8 cellular contexts compared by ENCODE assay signal in the genomic region with DNA sequence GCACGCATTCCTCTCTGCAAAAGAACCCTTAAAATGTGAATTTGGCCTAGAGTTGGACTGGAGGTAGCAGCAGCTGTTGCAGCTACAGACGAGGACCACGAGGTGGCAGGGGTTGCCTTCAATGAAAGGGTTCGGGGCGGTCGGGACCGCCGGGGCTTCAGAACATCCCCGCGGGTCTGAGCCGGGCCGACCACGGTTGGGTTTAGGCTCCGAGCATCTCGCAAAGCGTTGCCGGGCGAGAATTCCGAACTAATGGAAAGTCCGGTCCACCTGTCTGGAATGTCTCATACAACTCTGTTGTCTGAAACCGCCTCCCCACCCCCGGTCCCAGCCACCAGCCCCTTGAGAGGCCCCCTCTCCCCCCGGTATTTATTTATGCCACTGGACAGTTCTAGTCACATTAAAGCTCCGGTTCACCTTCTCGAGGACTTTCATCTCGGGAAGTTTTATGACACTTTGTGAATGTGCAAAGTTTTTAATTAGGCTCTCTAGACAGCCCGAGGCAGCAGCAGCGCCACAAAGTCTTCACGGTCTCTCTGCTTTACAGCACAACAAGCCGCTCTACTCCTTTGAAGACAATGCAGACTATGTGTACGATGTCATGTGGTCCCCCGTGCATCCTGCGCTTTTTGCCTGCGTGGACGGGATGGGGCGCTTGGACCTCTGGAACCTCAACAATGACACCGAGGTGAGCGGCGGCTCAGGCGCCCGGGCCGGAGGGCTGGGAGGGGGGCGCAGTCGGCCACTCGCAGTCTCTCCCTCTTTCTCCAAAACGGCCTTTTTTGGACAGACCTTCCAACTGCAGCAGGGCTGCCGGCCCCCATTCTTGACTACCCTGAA.
DNase-seq lines count a peak whose midpoint lies in the region; ATAC-seq and TF ChIP-seq lines count a peak whose summit lies in the region.

No MANE protein-coding gene starts in this region.

- peak overlapping the region; percentile 54 for H3K27ac ChIP-seq in A673 (ENCODE audit: low read depth, low read length, poor library complexity, severe bottlenecking)

- BruUV-seq in A673 (replicated peaks; lab: Mats Ljungman, UMichigan): no TSS peak

- peaks cover 1% of the 10 kb centered on the region for H3K36me3 Mint-ChIP-seq in chondrocyte (ENCODE audit: low read depth)

- CTCF ChIA-PET in A673 (lab: Charles Lee): interaction anchor here (0.6 to 1.0 kb wide), 2 partner anchors 344 to 952 kb away, joined by 7 to 10 read pairs; no protein-coding TSS in a partner anchor

- H3K36me3 ChIP-seq in A673 (ENCODE audit: insufficient read depth, low read length, poor library complexity, severe bottlenecking): no peaks in the 10 kb centered on the region

- POLR2A ChIA-PET in A673 (lab: Charles Lee; ENCODE audit: low non-redundant PET): no interaction called here

- no peaks in the 10 kb centered on the region for H3K27me3 Mint-ChIP-seq in chondrocyte (ENCODE audit: low read depth)

- H3K27me3 ChIP-seq in A673 (replicated peaks; ENCODE audit: insufficient read depth, low read depth, low read length, poor library complexity): no peaks in the 10 kb centered on the region

- H3K4me3 ChIP-seq in A673 (ENCODE audit: low read depth, low read length, poor library complexity, severe bottlenecking): peak overlapping the region; percentile 61

- ATAC-seq in GM18519 (IDR thresholded peaks at IDR 0.05; ENCODE audit: low FRiP score, unreplicated experiment) (peak; percentile 76), HG03095 (IDR thresholded peaks at IDR 0.05; ENCODE audit: unreplicated experiment) (peak; percentile 73)

- H3K4me1 ChIP-seq in A673 (ENCODE audit: insufficient read depth, low read length, poor library complexity, severe bottlenecking): peaks cover 27% of the 10 kb centered on the region

- H3K9me3 Mint-ChIP-seq in chondrocyte (ENCODE audit: low read depth): no peaks in the 10 kb centered on the region

- H3K4me3 Mint-ChIP-seq in chondrocyte (ENCODE audit: unreplicated experiment): peak overlapping the region; percentile 83

- TF ChIP-seq CTCF in A673 (conservative IDR thresholded peaks at IDR 0.05; ENCODE audit: low read depth, low read length) (peak; percentile 95), chondrocyte (IDR thresholded peaks at IDR 0.05) (peak; percentile 99)

- no peaks in the 10 kb centered on the region for H3K9me3 ChIP-seq in A673 (ENCODE audit: low read depth, low read length, poor library complexity, severe bottlenecking)

- peak; percentile 88 for DNase-seq in A673 (ENCODE audit: low spot score)
- peak; percentile 79 for DNase-seq in NCI-H2171 treated with DMSO at 0.1 percent for 48 hours (lab: John Stamatoyannopoulos, UW)
- peak; percentile 38 for DNase-seq in activated CD4-positive, CD25-positive, alpha-beta regulatory T cell treated with anti-CD3 and anti-CD28 coated beads, Interleukin-2, amount 50 U/mL, for 72 hours
- no peak for DNase-seq in chondrocyte (ENCODE audit: low spot score)
- DNase-seq in kidney glomerular epithelial cell (lab: John Stamatoyannopoulos, UW): peak; percentile 37
- DNase-seq in stimulated activated CD4-positive, alpha-beta T cell treated with anti-CD3 and anti-CD28 coated beads, Interleukin-15, amount 100 ng/mL, for 24 hours: peak; percentile 66

- intact Hi-C loops in A673 (cut with micrococcal nuclease; ENCODE audit: unreplicated experiment): loop anchor here (1.0 to 5.0 kb wide), 4 partner anchors 159 to 663 kb away; no protein-coding TSS in a partner anchor

- H3K27ac Mint-ChIP-seq in chondrocyte (ENCODE audit: unreplicated experiment): no peak overlapping the region

- peaks cover 7% of the 10 kb centered on the region for H3K4me1 Mint-ChIP-seq in chondrocyte (ENCODE audit: low read depth)
